In the genomic region with DNA sequence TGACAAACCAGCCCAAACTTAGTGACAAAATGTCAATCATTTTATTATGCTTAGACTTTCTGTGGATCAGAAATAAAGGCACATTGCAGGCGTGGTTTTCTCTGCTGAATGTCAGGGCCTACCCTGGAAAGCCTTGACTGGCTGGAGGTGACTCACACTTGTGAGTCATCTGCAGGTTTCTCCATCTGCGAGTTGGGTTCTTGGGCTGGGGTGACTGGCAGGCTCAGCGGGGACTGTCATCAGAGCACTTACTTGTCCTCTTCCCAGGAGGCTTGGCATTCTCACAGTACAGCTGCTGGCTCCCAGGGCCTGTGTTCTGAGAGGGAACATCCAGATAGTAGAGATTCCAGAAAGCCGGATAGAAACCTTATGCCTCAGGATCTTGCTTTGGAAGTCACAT, we compare ENCODE assay signal across 8 cellular contexts.
DNase-seq lines count a peak whose midpoint lies in the region; ATAC-seq and TF ChIP-seq lines count a peak whose summit lies in the region.

No MANE protein-coding gene starts in this region.

- POLR2A ChIA-PET in PC-3 (lab: Charles Lee; ENCODE audit: unreplicated experiment): no interaction called here

- H3K36me3 ChIP-seq in PC-3 (ENCODE audit: low read depth, low read length): no peaks in the 10 kb centered on the region
- no peaks in the 10 kb centered on the region for H3K36me3 ChIP-seq in spleen
- no peaks in the 10 kb centered on the region for H3K36me3 ChIP-seq in MM.1S (replicated peaks; ENCODE audit: insufficient read depth, low read length)

- H4K20me1 ChIP-seq in PC-3 (ENCODE audit: low read length) (no peaks in the 10 kb centered on the region), MM.1S (ENCODE audit: insufficient read depth, low read length) (no peaks in the 10 kb centered on the region)

- H3K4me2 ChIP-seq in PC-3 (ENCODE audit: low read length) (no peak overlapping the region), MM.1S (ENCODE audit: low read depth, low read length) (no peak overlapping the region)

- H3K9ac ChIP-seq in PC-3 (ENCODE audit: low read length) (no peak overlapping the region), MM.1S (ENCODE audit: low read length) (no peak overlapping the region)

- ATAC-seq in GM21423 (IDR thresholded peaks at IDR 0.05; ENCODE audit: unreplicated experiment) (peak; percentile 57), PC-3 (peak; percentile 100)

- DNase-seq in PC-3 (peak; percentile 86), dedifferentiated amniotic fluid mesenchymal stem cell (ENCODE audit: extremely low spot score) (peak; percentile 34), retinal pigment epithelial cell (ENCODE audit: low read depth) (peak; percentile 48), spleen (no peak), NCI-H1048 (lab: John Stamatoyannopoulos, UW) (no peak), NCI-H2227 treated with DMSO at 0.1 percent for 48 hours (lab: John Stamatoyannopoulos, UW) (no peak), MM.1S (no peak)

- BruUV-seq in PC-3 (replicated peaks; lab: Mats Ljungman, UMichigan): no TSS peak

- H3K9me3 ChIP-seq in PC-3 (ENCODE audit: low read length) (no peaks in the 10 kb centered on the region), spleen (no peaks in the 10 kb centered on the region), MM.1S (replicated peaks; ENCODE audit: insufficient read depth, low read length) (no peaks in the 10 kb centered on the region)

- H3K4me3 ChIP-seq in PC-3 (ENCODE audit: low read length): no peak overlapping the region
- H3K4me3 ChIP-seq in retinal pigment epithelial cell (ENCODE audit: low read length): no peak overlapping the region
- H3K4me3 ChIP-seq in spleen: no peak overlapping the region
- no peak overlapping the region for H3K4me3 ChIP-seq in MM.1S (ENCODE audit: low read length)

- H3K4me1 ChIP-seq in PC-3 (ENCODE audit: insufficient read depth, low read length): peaks cover 9% of the 10 kb centered on the region
- no peaks in the 10 kb centered on the region for H3K4me1 ChIP-seq in spleen
- H3K4me1 ChIP-seq in MM.1S (ENCODE audit: low read length): no peaks in the 10 kb centered on the region

- WGBS in spleen, 5 donors: 79 to 88% (median 80%) methylated on average over 4 of the region's 4 CpGs

- TF ChIP-seq CTCF in PC-3 (conservative IDR thresholded peaks at IDR 0.05; ENCODE audit: low read depth, low read length) (no peak), retinal pigment epithelial cell (conservative IDR thresholded peaks at IDR 0.05; ENCODE audit: low read depth, low read length) (no peak), spleen (IDR thresholded peaks at IDR 0.05 in 8 of 11, conservative IDR thresholded peaks at IDR 0.05 in 3 of 11) (no peak), MM.1S (IDR thresholded peaks at IDR 0.05; ENCODE audit: low read length) (no peak)

- H3K27me3 ChIP-seq in PC-3 (ENCODE audit: low read length) (no peaks in the 10 kb centered on the region), spleen (replicated peaks in 1 of 7) (no peaks in the 10 kb centered on the region), MM.1S (replicated peaks; ENCODE audit: insufficient read depth, low read length) (no peaks in the 10 kb centered on the region)

- intact Hi-C loops in PC-3 (cut with micrococcal nuclease) (no loop called here), spleen (cut with DNase I; ENCODE audit: low total_unique reads) (no loop called here)

- no peaks in the 10 kb centered on the region for H3K9me2 ChIP-seq in PC-3 (replicated peaks; ENCODE audit: low read length)
- no peaks in the 10 kb centered on the region for H3K9me2 ChIP-seq in MM.1S (replicated peaks; ENCODE audit: insufficient read depth, low read length)

- H3F3A ChIP-seq in PC-3 (ENCODE audit: low read length, unreplicated experiment): no peaks in the 10 kb centered on the region
- H3F3A ChIP-seq in MM.1S (ENCODE audit: insufficient read depth, low read length): no peaks in the 10 kb centered on the region

- no peak for TF ChIP-seq POLR2A in spleen (IDR thresholded peaks at IDR 0.05)

- CTCF ChIA-PET in PC-3 (lab: Charles Lee): no interaction called here

- H2AFZ ChIP-seq in PC-3 (ENCODE audit: low read length) (no peak overlapping the region), MM.1S (ENCODE audit: low read length) (no peak overlapping the region)

- H3K79me2 ChIP-seq in PC-3 (ENCODE audit: low read length): no peaks in the 10 kb centered on the region
- H3K79me2 ChIP-seq in MM.1S (ENCODE audit: low read length): no peaks in the 10 kb centered on the region

- no peak overlapping the region for H3K27ac ChIP-seq in PC-3 (ENCODE audit: low read length)
- H3K27ac ChIP-seq in spleen: no peak overlapping the region
- H3K27ac ChIP-seq in MM.1S (ENCODE audit: low read length): no peak overlapping the region

Comparison
In these comparisons a context has a peak if more than half of its experiments do, and no peak if none do; other contexts are left out.
1. DNase-seq: peak in PC-3 (single experiment), dedifferentiated amniotic fluid mesenchymal stem cell (single experiment) and retinal pigment epithelial cell (single experiment); none in spleen (single experiment), NCI-H1048 (single experiment), NCI-H2227 treated with DMSO at 0.1 percent for 48 hours (single experiment) and MM.1S (single experiment).